In the genomic region with DNA sequence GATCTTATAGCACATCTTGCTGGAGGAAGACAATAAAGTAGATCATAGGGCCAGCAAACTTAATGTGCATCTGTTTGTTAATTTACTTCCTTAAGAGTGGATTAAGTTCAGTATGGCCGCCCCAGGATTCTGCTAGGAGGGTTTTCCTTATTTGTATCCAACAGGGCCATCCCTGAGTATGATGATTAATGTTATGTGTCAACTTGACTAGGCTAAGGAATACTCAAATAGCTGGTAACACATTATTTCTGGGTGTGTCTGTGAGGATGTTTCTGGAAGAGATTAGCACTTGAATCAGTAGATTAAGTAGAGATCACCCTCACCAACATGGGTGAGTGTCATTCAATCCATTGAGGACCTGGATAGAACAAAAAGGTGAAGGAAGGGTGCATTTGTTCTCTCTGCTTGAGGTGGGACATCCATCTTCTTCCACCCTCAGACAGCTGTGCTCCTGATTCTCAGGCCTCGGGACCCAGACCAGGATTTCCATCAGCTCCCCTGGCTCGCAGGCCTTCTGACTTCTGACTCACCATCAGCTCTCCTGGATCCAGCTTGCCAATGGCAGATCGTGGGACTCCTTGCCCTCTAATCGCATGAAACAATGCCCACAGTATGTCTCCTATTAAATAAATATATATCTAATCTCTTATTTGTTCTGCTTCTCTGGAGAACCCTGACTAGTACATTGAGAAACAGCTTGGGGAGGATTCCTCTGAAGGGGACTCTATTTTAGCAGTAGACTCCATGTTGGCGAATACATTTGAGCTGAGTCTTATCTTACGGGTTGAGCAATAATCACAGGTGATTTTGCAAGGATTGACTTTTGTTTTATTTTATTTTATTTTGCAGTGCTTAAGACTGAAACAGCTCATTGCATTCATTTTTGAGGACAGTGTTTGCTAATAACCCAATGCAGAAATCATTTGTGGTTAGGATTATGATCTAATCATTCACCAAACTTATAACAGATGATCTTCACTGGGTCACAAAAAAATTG, we compare ENCODE assay signal across 27 cellular contexts. TPM values are rescaled to one million over a fixed set of nuclear protein-coding genes. Genes with fewer than 3 reads are reported as not detected.
DNase-seq lines count a peak whose midpoint lies in the region; ATAC-seq and TF ChIP-seq lines count a peak whose summit lies in the region.
"Had no signal": no experiment of that assay in that cellular context is flagged by ENCODE, and none has a peak within 500 bp of the region (broad histone marks: within the 10 kb centered on the region; RNA-seq: fewer than 3 reads in every experiment).

No MANE protein-coding gene starts in this region.

- CTCF ChIA-PET in WTC11 (lab: Charles Lee), result no interaction called here
- CTCF ChIA-PET in activated naive CD4-positive, alpha-beta T cell treated with anti-CD3 and anti-CD28 coated beads, Interleukin-2, amount 10 ng/mL, durations not matched to agents 7 days and 5 days (lab: Charles Lee), result no interaction called here

- no peak overlapping the region for H3K27ac ChIP-seq in fibroblast of lung (ENCODE audit: insufficient read depth, low read length)
- H3K27ac ChIP-seq: cardiac muscle cell, tibial artery, VCaP had no signal

- H3K36me3 Mint-ChIP-seq in WTC11, result peaks cover 38% of the 10 kb centered on the region
- no peaks in the 10 kb centered on the region for H3K36me3 Mint-ChIP-seq in activated T-cell treated with anti-CD3 and anti-CD28 coated beads, Interleukin-2, amount 50 U/mL, for 24 hours (ENCODE audit: low read depth)
- H3K36me3 Mint-ChIP-seq in activated naive CD4-positive, alpha-beta T cell treated with anti-CD3 and anti-CD28 coated beads, Interleukin-2, amount 10 ng/mL, durations not matched to agents 7 days and 5 days, result peaks cover 1% of the 10 kb centered on the region

- TF ChIP-seq CTCF in WTC11 (IDR thresholded peaks at IDR 0.05), result no peak
- TF ChIP-seq CTCF in fibroblast of lung (conservative IDR thresholded peaks at IDR 0.05 in 1 of 2, IDR thresholded peaks at IDR 0.05 in 1 of 2; ENCODE audit: low read depth in 1 of 2, low read length in 2 of 2), result no peak

- no peak overlapping the region for H3K27ac Mint-ChIP-seq in WTC11
- no peak overlapping the region for H3K27ac Mint-ChIP-seq in activated T-cell treated with anti-CD3 and anti-CD28 coated beads, Interleukin-2, amount 50 U/mL, for 24 hours
- no peak overlapping the region for H3K27ac Mint-ChIP-seq in activated naive CD4-positive, alpha-beta T cell treated with anti-CD3 and anti-CD28 coated beads, Interleukin-2, amount 10 ng/mL, durations not matched to agents 7 days and 5 days
- H3K27ac Mint-ChIP-seq: CD8-positive, alpha-beta T cell; natural killer cell treated with Interleukin-12 subunit alpha and Interleukin-12 subunit beta and Interleukin-15 and Interleukin-18, amount 100 ng/mL, for 72 hours; T-helper 1 cell treated with Interleukin-12 subunit alpha and Interleukin-12 subunit beta and Interleukin-4 antibody, amounts not matched to agents 30 μg/mL and 1 μg/mL, for 36 hours had no signal

- no peak for ATAC-seq in WTC11
- ATAC-seq: CD8-positive, alpha-beta T cell; natural killer cell treated with Interleukin-12 subunit alpha and Interleukin-12 subunit beta and Interleukin-15 and Interleukin-18, amount 100 ng/mL, for 72 hours; Panc1 had no signal

- no peaks in the 10 kb centered on the region for H3K27me3 Mint-ChIP-seq in WTC11 (ENCODE audit: low read depth)
- H3K27me3 Mint-ChIP-seq in activated T-cell treated with anti-CD3 and anti-CD28 coated beads, Interleukin-2, amount 50 U/mL, for 24 hours, result no peaks in the 10 kb centered on the region
- H3K27me3 Mint-ChIP-seq in activated naive CD4-positive, alpha-beta T cell treated with anti-CD3 and anti-CD28 coated beads, Interleukin-2, amount 10 ng/mL, durations not matched to agents 7 days and 5 days, result peaks cover 4% of the 10 kb centered on the region
- H3K27me3 Mint-ChIP-seq: natural killer cell treated with Interleukin-12 subunit alpha and Interleukin-12 subunit beta and Interleukin-15 and Interleukin-18, amount 100 ng/mL, for 72 hours had no signal

- no peak overlapping the region for H3K4me3 Mint-ChIP-seq in WTC11
- H3K4me3 Mint-ChIP-seq in activated T-cell treated with anti-CD3 and anti-CD28 coated beads, Interleukin-2, amount 50 U/mL, for 24 hours, result no peak overlapping the region
- no peak overlapping the region for H3K4me3 Mint-ChIP-seq in activated naive CD4-positive, alpha-beta T cell treated with anti-CD3 and anti-CD28 coated beads, Interleukin-2, amount 10 ng/mL, durations not matched to agents 7 days and 5 days
- H3K4me3 Mint-ChIP-seq: CD8-positive, alpha-beta T cell; natural killer cell treated with Interleukin-12 subunit alpha and Interleukin-12 subunit beta and Interleukin-15 and Interleukin-18, amount 100 ng/mL, for 72 hours; T-helper 1 cell treated with Interleukin-12 subunit alpha and Interleukin-12 subunit beta and Interleukin-4 antibody, amounts not matched to agents 30 μg/mL and 1 μg/mL, for 36 hours had no signal

- H3K9me3 ChIP-seq in fibroblast of lung (ENCODE audit: control insufficient read depth, insufficient read depth, low read depth, low read length), result no peaks in the 10 kb centered on the region

- DNase-seq in GM04503 (ENCODE audit: low read depth) (peak; percentile 61), WTC11 (ENCODE audit: low spot score) (no peak), fibroblast of lung (ENCODE audit: low read depth in 2 of 2) (peak; percentile 3 to 35), non-pigmented ciliary epithelial cell (ENCODE audit: low read depth) (peak; percentile 10), NCI-H1105 treated with DMSO at 0.1 percent for 48 hours (lab: John Stamatoyannopoulos, UW) (no peak), HuH-7.5 (ENCODE audit: low spot score) (no peak)
- no peak for DNase-seq in activated T-cell treated with anti-CD3 and anti-CD28 coated beads, Interleukin-2, amount 50 U/mL, for 24 hours
- DNase-seq in activated naive CD4-positive, alpha-beta T cell treated with anti-CD3 and anti-CD28 coated beads, Interleukin-2, amount 10 ng/mL, durations not matched to agents 7 days and 5 days, result no peak
- DNase-seq: activated CD8-positive, alpha-beta memory T cell treated with anti-CD3 and anti-CD28 coated beads, Interleukin-2, amount 50 U/mL, for 48 hours; activated gamma-delta T cell; amniotic stem cell; CD8-positive, alpha-beta T cell; dermis blood vessel endothelial cell; DMS153; glutamatergic neuron; H7; midbrain; MM.1S; NCI-H1694; stimulated activated CD4-positive, alpha-beta T cell treated with anti-CD3 and anti-CD28 coated beads, Interleukin-2, amount 100 ng/mL, for 24 hours; stimulated activated naive CD4-positive, alpha-beta T cell treated with Interleukin-2 at 50 U/mL for 16 hours; tibial artery had no signal

- no peaks in the 10 kb centered on the region for H3K79me2 ChIP-seq in fibroblast of lung (ENCODE audit: control insufficient read depth, insufficient read depth, low read length)

- no peak overlapping the region for H3K4me2 ChIP-seq in fibroblast of lung (ENCODE audit: extremely low read depth, insufficient read depth, low read length)

- H3K4me1 ChIP-seq in fibroblast of lung (ENCODE audit: control insufficient read depth, extremely low read depth, insufficient read depth, low read length), result no peaks in the 10 kb centered on the region

- H3K9ac ChIP-seq in fibroblast of lung (ENCODE audit: insufficient read depth, low read length), result no peak overlapping the region

- no peak overlapping the region for H2AFZ ChIP-seq in fibroblast of lung (ENCODE audit: low read length)

- H3K4me3 ChIP-seq in fibroblast of lung (replicated peaks in 1 of 4; ENCODE audit: control extremely low read depth in 1 of 4, insufficient read depth in 1 of 4, low read depth in 3 of 4, low read length in 4 of 4), result no peak overlapping the region
- H3K4me3 ChIP-seq: cardiac muscle cell, tibial artery had no signal

- POLR2A ChIA-PET in WTC11 (lab: Charles Lee), result interaction anchor here (0.7 kb wide), 1 partner anchor 1638 kb away, joined by 5 read pairs; no protein-coding TSS in a partner anchor

- H3K9me3 Mint-ChIP-seq in WTC11, result peaks cover 49% of the 10 kb centered on the region
- peaks cover 9% of the 10 kb centered on the region for H3K9me3 Mint-ChIP-seq in activated T-cell treated with anti-CD3 and anti-CD28 coated beads, Interleukin-2, amount 50 U/mL, for 24 hours
- peaks cover 11% of the 10 kb centered on the region for H3K9me3 Mint-ChIP-seq in activated naive CD4-positive, alpha-beta T cell treated with anti-CD3 and anti-CD28 coated beads, Interleukin-2, amount 10 ng/mL, durations not matched to agents 7 days and 5 days

- H3K27me3 ChIP-seq in fibroblast of lung (ENCODE audit: control insufficient read depth, insufficient read depth, low read length), result no peaks in the 10 kb centered on the region
- H3K27me3 ChIP-seq: cardiac muscle cell, tibial artery had no signal

- H3K36me3 ChIP-seq in fibroblast of lung (ENCODE audit: control insufficient read depth, insufficient read depth, low read length), result no peaks in the 10 kb centered on the region
- H3K36me3 ChIP-seq: cardiac muscle cell, tibial artery had no signal

- H3K4me1 Mint-ChIP-seq in WTC11, result peaks cover 5% of the 10 kb centered on the region
- H3K4me1 Mint-ChIP-seq in activated T-cell treated with anti-CD3 and anti-CD28 coated beads, Interleukin-2, amount 50 U/mL, for 24 hours (ENCODE audit: low read depth), result no peaks in the 10 kb centered on the region
- H3K4me1 Mint-ChIP-seq in activated naive CD4-positive, alpha-beta T cell treated with anti-CD3 and anti-CD28 coated beads, Interleukin-2, amount 10 ng/mL, durations not matched to agents 7 days and 5 days, result no peaks in the 10 kb centered on the region

- no peaks in the 10 kb centered on the region for H4K20me1 ChIP-seq in fibroblast of lung (ENCODE audit: control insufficient read depth, extremely low read depth, insufficient read depth, low read length)

TF ChIP-seq in WTC11, 78 proteins besides CTCF, POLR2A, EP300 and RAD21 (continues in another document):
- TF ChIP-seq ATF6 (CRISPR knock-in tag; IDR thresholded peaks at IDR 0.05) (no peak), TEAD4 (CRISPR knock-in tag; IDR thresholded peaks at IDR 0.05) (no peak)

RNA-seq across cellular contexts. Expression of gene ZBTB44, which starts 9.0 kb away (rescaled TPM):
- total RNA-seq in WTC11 (2021) (87.5 to 107 TPM (median 89.5 TPM) in 3 replicates), fibroblast of lung (36.5 and 43.9 TPM in 2 replicates)
- polyA plus RNA-seq in fibroblast of lung, result 13.5 and 22.8 TPM in 2 replicates
- polyA plus RNA-seq in fibroblast of lung (2012), result 5.9 and 11.6 TPM in 2 replicates
- 25.6 and 27.0 TPM in 2 replicates for polyA minus RNA-seq in fibroblast of lung (ENCODE audit: low replicate concordance)

Comparison
In these comparisons a context has a peak if more than half of its experiments do, and no peak if none do; other contexts are left out.
1. DNase-seq: peak in GM04503 (single experiment), fibroblast of lung (2 of 2) and non-pigmented ciliary epithelial cell (single experiment); none in WTC11 (single experiment), NCI-H1105 treated with DMSO at 0.1 percent for 48 hours (single experiment), activated T-cell treated with anti-CD3 and anti-CD28 coated beads, Interleukin-2, amount 50 U/mL, for 24 hours (single experiment), activated naive CD4-positive, alpha-beta T cell treated with anti-CD3 and anti-CD28 coated beads, Interleukin-2, amount 10 ng/mL, durations not matched to agents 7 days and 5 days (single experiment) and HuH-7.5 (single experiment).